ENCODE assay signal across 8 cellular contexts in genomic region chr15:76139368-76140068, GRCh38.
DNase-seq lines count a peak whose midpoint lies in the region; ATAC-seq and TF ChIP-seq lines count a peak whose summit lies in the region.

No MANE protein-coding gene starts in this region.

- peak; percentile 92 for ATAC-seq in stimulated activated naive CD8-positive, alpha-beta T cell treated with anti-CD3 and anti-CD28 coated beads, Interleukin-15, amount 100 ng/mL, for 72 hours

- H3K4me3 ChIP-seq in HL-60 (replicated peaks; ENCODE audit: insufficient read depth, low read length), result no peak overlapping the region

- peak; percentile 98 for TF ChIP-seq CTCF in HL-60 (IDR thresholded peaks at IDR 0.05; ENCODE audit: insufficient read depth, low read length)
- TF ChIP-seq CTCF in nephron progenitor cell (IDR thresholded peaks at IDR 0.05), result peak; percentile 94

- H3K9me3 Mint-ChIP-seq in activated T-cell treated with anti-CD3 and anti-CD28 coated beads, Interleukin-2, amount 50 U/mL, for 24 hours, result no peaks in the 10 kb centered on the region
- peaks cover 2% of the 10 kb centered on the region for H3K9me3 Mint-ChIP-seq in nephron progenitor cell
- H3K9me3 Mint-ChIP-seq in stimulated activated naive CD8-positive, alpha-beta T cell treated with anti-CD3 and anti-CD28 coated beads, Interleukin-15, amount 100 ng/mL, for 72 hours, result no peaks in the 10 kb centered on the region

- no peak overlapping the region for H3K27ac Mint-ChIP-seq in activated T-cell treated with anti-CD3 and anti-CD28 coated beads, Interleukin-2, amount 50 U/mL, for 24 hours
- no peak overlapping the region for H3K27ac Mint-ChIP-seq in nephron progenitor cell
- no peak overlapping the region for H3K27ac Mint-ChIP-seq in stimulated activated naive CD8-positive, alpha-beta T cell treated with anti-CD3 and anti-CD28 coated beads, Interleukin-15, amount 100 ng/mL, for 72 hours

- H3K4me3 Mint-ChIP-seq in activated T-cell treated with anti-CD3 and anti-CD28 coated beads, Interleukin-2, amount 50 U/mL, for 24 hours, result no peak overlapping the region
- H3K4me3 Mint-ChIP-seq in nephron progenitor cell, result no peak overlapping the region
- no peak overlapping the region for H3K4me3 Mint-ChIP-seq in stimulated activated naive CD8-positive, alpha-beta T cell treated with anti-CD3 and anti-CD28 coated beads, Interleukin-15, amount 100 ng/mL, for 72 hours

- peaks cover 13% of the 10 kb centered on the region for H3K4me1 Mint-ChIP-seq in activated T-cell treated with anti-CD3 and anti-CD28 coated beads, Interleukin-2, amount 50 U/mL, for 24 hours (ENCODE audit: low read depth)
- no peaks in the 10 kb centered on the region for H3K4me1 Mint-ChIP-seq in nephron progenitor cell
- H3K4me1 Mint-ChIP-seq in stimulated activated naive CD8-positive, alpha-beta T cell treated with anti-CD3 and anti-CD28 coated beads, Interleukin-15, amount 100 ng/mL, for 72 hours, result peaks cover 34% of the 10 kb centered on the region

- H3K27ac ChIP-seq in HL-60 (replicated peaks), result no peak overlapping the region

- H3K27me3 ChIP-seq in HL-60 (ENCODE audit: insufficient read depth, poor library complexity, severe bottlenecking), result no peaks in the 10 kb centered on the region

- no peaks in the 10 kb centered on the region for H3K36me3 Mint-ChIP-seq in activated T-cell treated with anti-CD3 and anti-CD28 coated beads, Interleukin-2, amount 50 U/mL, for 24 hours (ENCODE audit: low read depth)
- H3K36me3 Mint-ChIP-seq in nephron progenitor cell (ENCODE audit: low read depth), result no peaks in the 10 kb centered on the region

- peaks cover 57% of the 10 kb centered on the region for H3K27me3 Mint-ChIP-seq in activated T-cell treated with anti-CD3 and anti-CD28 coated beads, Interleukin-2, amount 50 U/mL, for 24 hours
- peaks cover 52% of the 10 kb centered on the region for H3K27me3 Mint-ChIP-seq in nephron progenitor cell (ENCODE audit: low read depth, poor library complexity)
- H3K27me3 Mint-ChIP-seq in stimulated activated naive CD8-positive, alpha-beta T cell treated with anti-CD3 and anti-CD28 coated beads, Interleukin-15, amount 100 ng/mL, for 72 hours, result peaks cover 66% of the 10 kb centered on the region

- peak; percentile 76 to 82 for DNase-seq in NCI-H2081 (lab: John Stamatoyannopoulos, UW)
- no peak for DNase-seq in NCI-H2081 treated with DMSO at 0.1 percent for 48 hours (lab: John Stamatoyannopoulos, UW)
- DNase-seq in HL-60 (ENCODE audit: low read depth in 1 of 2, low spot score in 1 of 2), result peak; percentile 56 to 79
- DNase-seq in OCI-M1 (lab: John Stamatoyannopoulos, UW), result peak; percentile 83
- peak; percentile 79 for DNase-seq in activated T-cell treated with anti-CD3 and anti-CD28 coated beads, Interleukin-2, amount 50 U/mL, for 24 hours
- peak; percentile 74 for DNase-seq in fibroblast of peridontal ligament (ENCODE audit: extremely low read depth)
- peak; percentile 85 for DNase-seq in nephron progenitor cell
- DNase-seq in stimulated activated naive CD8-positive, alpha-beta T cell treated with anti-CD3 and anti-CD28 coated beads, Interleukin-15, amount 100 ng/mL, for 72 hours, result peak; percentile 77 to 78
